In the genomic region with DNA sequence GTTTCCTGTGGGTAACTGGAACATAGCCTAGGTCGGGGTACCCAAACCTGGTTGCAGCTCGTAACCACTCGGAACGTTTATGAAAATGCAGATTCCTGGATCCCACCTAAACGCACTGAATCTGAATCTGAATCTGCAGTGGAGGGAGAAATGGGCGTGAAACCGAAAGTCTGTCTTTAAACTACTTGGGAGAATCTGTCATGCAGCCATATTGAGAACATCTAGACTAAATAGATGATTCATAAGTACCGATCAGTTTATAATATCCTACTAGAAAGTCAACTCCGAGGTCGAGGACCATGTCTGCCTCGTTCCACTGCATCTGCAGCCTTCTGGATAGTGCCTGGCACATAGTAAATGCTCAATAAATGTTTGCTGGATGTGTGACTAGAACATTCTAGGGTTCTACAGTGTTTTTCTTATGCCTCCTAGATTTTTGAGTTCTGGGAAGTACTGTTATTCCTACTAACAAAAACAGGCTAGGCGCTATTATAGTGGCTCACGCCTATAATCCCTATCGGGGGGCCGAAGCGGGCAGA, we compare ENCODE assay signal across 8 cellular contexts. TPM values are rescaled to one million over a fixed set of nuclear protein-coding genes. Genes with fewer than 3 reads are reported as not detected.
DNase-seq lines count a peak whose midpoint lies in the region; ATAC-seq and TF ChIP-seq lines count a peak whose summit lies in the region.

No MANE protein-coding gene starts in this region.

- no peak for TF ChIP-seq POLR2A in breast epithelium (IDR thresholded peaks at IDR 0.05)

- intact Hi-C loops in CD14-positive monocyte (cut with micrococcal nuclease): loop anchor here (2.0 to 10.0 kb wide), 5 partner anchors 18 to 134 kb away; partner anchors contain the start of genes GOLGA2 (in 2 of the 2), SWI5 (in 2 of the 2), URM1 (in 2 of the 2) and ODF2 (in 1 of the 2)
- intact Hi-C loops in breast epithelium (cut with DNase I; ENCODE audit: low total_unique reads): no loop called here
- intact Hi-C loops in mucosa of descending colon (cut with DNase I, micrococcal nuclease): no loop called here

- peaks cover 6% of the 10 kb centered on the region; the same call in 1 of the 2 replicates for H3K4me1 ChIP-seq in HUES64 (ENCODE audit: insufficient read depth, low read length)
- peaks cover 3 to 20% of the 10 kb centered on the region in 2 donors for H3K4me1 ChIP-seq in breast epithelium
- H3K4me1 ChIP-seq in mucosa of descending colon (ENCODE audit: low read depth): peaks cover 15% of the 10 kb centered on the region

- peak overlapping the region; percentile 68 for H3K4me3 ChIP-seq in HUES64 (ENCODE audit: low read length)
- peak overlapping the region; percentile 78 to 95 (median 94) for H3K4me3 ChIP-seq in breast epithelium
- peak overlapping the region; percentile 87 for H3K4me3 ChIP-seq in mucosa of descending colon

- peak overlapping the region; percentile 90 to 95 for H3K4me3 Mint-ChIP-seq in CD14-positive monocyte

- no peak for TF ChIP-seq CTCF in CD14-positive monocyte (IDR thresholded peaks at IDR 0.05)
- TF ChIP-seq CTCF in breast epithelium (IDR thresholded peaks at IDR 0.05): no peak
- no peak for TF ChIP-seq CTCF in mucosa of descending colon (IDR thresholded peaks at IDR 0.05)

- H3K9me3 ChIP-seq in HUES64 (ENCODE audit: insufficient read depth, low read depth, low read length) (no peaks in the 10 kb centered on the region), breast epithelium (no peaks in the 10 kb centered on the region), mucosa of descending colon (no peaks in the 10 kb centered on the region)

- peaks cover 14% of the 10 kb centered on the region for H3K4me1 Mint-ChIP-seq in CD14-positive monocyte

- 33% methylated on average over 16 of the region's 16 CpGs for WGBS in HUES64

- H3K9ac ChIP-seq in HUES64 (ENCODE audit: low read depth, low read length): peak overlapping the region; percentile 80

- H3K27me3 Mint-ChIP-seq in CD14-positive monocyte (ENCODE audit: low read depth in 3 of 3): peaks cover 0 to 3% (median 1%) of the 10 kb centered on the region in 3 donors

- no peak for DNase-seq in CD14-positive monocyte (ENCODE audit: low spot score)
- no peak for DNase-seq in breast epithelium (ENCODE audit: low spot score in 2 of 2)
- no peak for DNase-seq in mucosa of descending colon
- no peak for DNase-seq in NCI-H1048 (lab: John Stamatoyannopoulos, UW)
- DNase-seq in globus pallidus (ENCODE audit: low spot score): no peak
- no peak for DNase-seq in midbrain (lab: John Stamatoyannopoulos, UW)

- H3K36me3 Mint-ChIP-seq in CD14-positive monocyte: peaks cover 18 to 26% of the 10 kb centered on the region in 2 donors

- H3K27ac Mint-ChIP-seq in CD14-positive monocyte: peak overlapping the region; percentile 25 to 99 (median 84)

- no peak overlapping the region; the same call in 1 of the 2 replicates for H3K27ac ChIP-seq in HUES64 (ENCODE audit: low read depth, low read length)
- H3K27ac ChIP-seq in breast epithelium: peak overlapping the region; percentile 82 to 87

- H3K36me3 ChIP-seq in HUES64 (ENCODE audit: insufficient read depth, low read length) (peaks cover 40% of the 10 kb centered on the region), breast epithelium (no peaks in the 10 kb centered on the region), mucosa of descending colon (ENCODE audit: low read depth) (no peaks in the 10 kb centered on the region)

- H3K27me3 ChIP-seq in HUES64 (ENCODE audit: insufficient read depth, low read length) (no peaks in the 10 kb centered on the region), breast epithelium (no peaks in the 10 kb centered on the region)

- ATAC-seq in mucosa of descending colon (peak; percentile 2), GM21737 (IDR thresholded peaks at IDR 0.05; ENCODE audit: unreplicated experiment) (no peak)

- H3K9me3 Mint-ChIP-seq in CD14-positive monocyte: no peaks in the 10 kb centered on the region

RNA-seq across cellular contexts. Expression of gene COQ4, which starts 0.6 kb away (rescaled TPM):
- 10 to 100 TPM; 19.9 to 20.4 TPM for polyA plus RNA-seq in CD14-positive monocyte
- 26.3 TPM for polyA plus RNA-seq in HUES64 (2013, experiment 1 of 2)
- polyA plus RNA-seq in HUES64 (2013, experiment 2 of 2): 19.9 TPM
- total RNA-seq in breast epithelium (10 to 100 TPM; 30.2 to 59.7 (median 46.2) TPM), mucosa of descending colon (10 to 100 TPM; 43.2 to 63.9 (median 59.1) TPM)

RNA-seq across cellular contexts. Expression of gene TRUB2, which starts 1.0 kb away (rescaled TPM):
- 10 to 100 TPM; 13.5 to 17.0 TPM for polyA plus RNA-seq in CD14-positive monocyte
- polyA plus RNA-seq in HUES64 (2013, experiment 1 of 2): 27.9 TPM
- 23.9 TPM for polyA plus RNA-seq in HUES64 (2013, experiment 2 of 2)
- total RNA-seq in breast epithelium (10 to 100 TPM; 11.8 to 19.8 (median 18.0) TPM), mucosa of descending colon (10 to 100 TPM; 18.8 to 27.5 (median 24.3) TPM)

RNA-seq across cellular contexts. Expression of gene SLC27A4, which starts 17.1 kb away (rescaled TPM):
- polyA plus RNA-seq in CD14-positive monocyte: 1 to 10 TPM; 6.8 TPM
- 17.0 TPM for polyA plus RNA-seq in HUES64 (2013, experiment 1 of 2)
- polyA plus RNA-seq in HUES64 (2013, experiment 2 of 2): 17.1 TPM
- total RNA-seq in breast epithelium: 10 to 100 TPM; 11.3 to 18.7 (median 15.8) TPM
- 10 to 100 TPM; 36.5 to 46.8 (median 39.9) TPM for total RNA-seq in mucosa of descending colon

RNA-seq across cellular contexts. Expression of gene SWI5, which starts 47.2 kb away (rescaled TPM):
- polyA plus RNA-seq in CD14-positive monocyte: 10 to 100 TPM; 14.4 to 16.2 TPM
- 19.7 TPM for polyA plus RNA-seq in HUES64 (2013, experiment 1 of 2)
- 21.7 TPM for polyA plus RNA-seq in HUES64 (2013, experiment 2 of 2)
- total RNA-seq in breast epithelium (10 to 100 TPM; 25.8 to 39.7 (median 31.4) TPM), mucosa of descending colon (10 to 100 TPM; 10.6 to 13.8 (median 11.5) TPM)

RNA-seq across cellular contexts. Expression of gene GOLGA2, which starts 47.5 kb away (rescaled TPM):
- 1 to 10 TPM; 2.9 to 4.6 TPM for polyA plus RNA-seq in CD14-positive monocyte
- polyA plus RNA-seq in HUES64 (2013, experiment 1 of 2): 22.2 TPM
- 24.2 TPM for polyA plus RNA-seq in HUES64 (2013, experiment 2 of 2)
- total RNA-seq in breast epithelium: 100 to 1,000 TPM in 1 of 3 donors, 10 to 100 TPM in 2; 87.7 to 121 (median 97.5) TPM
- 100 to 1,000 TPM in 1 of 3 donors, 10 to 100 TPM in 2; 90.3 to 118 (median 96.5) TPM for total RNA-seq in mucosa of descending colon

Comparison
In these comparisons a context has a peak if more than half of its experiments do, and no peak if none do; other contexts are left out.
1. intact Hi-C loops: an anchor here in CD14-positive monocyte (2.0 to 10.0 kb wide); none called in breast epithelium and mucosa of descending colon.